ENCODE assay signal across 18 cellular contexts in genomic region chr1:41615981-41616380, GRCh38.
"Had no signal": no experiment of that assay in that cellular context is flagged by ENCODE, and none has a peak within 500 bp of the region (broad histone marks: within the 10 kb centered on the region; RNA-seq: fewer than 3 reads in every experiment).

No MANE protein-coding gene starts in this region.

- H3K36me3 ChIP-seq: colonic mucosa, left lung, pancreas, right atrium auricular region, spleen, tibial artery, WERI-Rb-1 had no signal

- DNase-seq: activated CD4-positive, alpha-beta memory T cell treated with anti-CD3 and anti-CD28 coated beads, Interleukin-2, amount 10 ng/mL, durations not matched to agents 7 days and 5 days; activated CD4-positive, CD25-positive, alpha-beta regulatory T cell treated with anti-CD3 and anti-CD28 coated beads, Interleukin-2, amount 50 U/mL, for 72 hours; activated naive CD4-positive, alpha-beta T cell treated with Interleukin-2 at 50 U/mL for 16 hours; amygdala; colonic mucosa; dorsolateral prefrontal cortex; left lung; pancreas; psoas muscle; spleen; stimulated activated CD4-positive, alpha-beta T cell treated with anti-CD3 and anti-CD28 coated beads, Interleukin-4, amount 100 ng/mL, for 1 hour; stimulated activated naive CD8-positive, alpha-beta T cell treated with anti-CD3 and anti-CD28 coated beads, Interleukin-15, amount 100 ng/mL, for 72 hours; tibial artery; WERI-Rb-1 had no signal

- H3K4me3 ChIP-seq: colonic mucosa, dorsolateral prefrontal cortex, left lung, lung, pancreas, psoas muscle, right atrium auricular region, spleen, tibial artery had no signal

- ATAC-seq: left lung; naive thymus-derived CD4-positive, alpha-beta T cell; pancreas; psoas muscle; stimulated activated naive CD8-positive, alpha-beta T cell treated with anti-CD3 and anti-CD28 coated beads, Interleukin-15, amount 100 ng/mL, for 72 hours had no signal

- H3K27me3 ChIP-seq: colonic mucosa, dorsolateral prefrontal cortex, left lung, pancreas, right atrium auricular region, spleen, tibial artery had no signal

- H3K27ac Mint-ChIP-seq: activated CD4-positive, alpha-beta memory T cell treated with anti-CD3 and anti-CD28 coated beads, Interleukin-2, amount 10 ng/mL, durations not matched to agents 7 days and 5 days had no signal

- H3K9me3 Mint-ChIP-seq: activated CD4-positive, alpha-beta memory T cell treated with anti-CD3 and anti-CD28 coated beads, Interleukin-2, amount 10 ng/mL, durations not matched to agents 7 days and 5 days; naive thymus-derived CD4-positive, alpha-beta T cell; stimulated activated naive CD8-positive, alpha-beta T cell treated with anti-CD3 and anti-CD28 coated beads, Interleukin-15, amount 100 ng/mL, for 72 hours had no signal

- H3K4me1 ChIP-seq: colonic mucosa had no signal

- H3K9me3 ChIP-seq: colonic mucosa, left lung, pancreas, psoas muscle, right atrium auricular region, spleen, tibial artery had no signal

- H3K27ac ChIP-seq: colonic mucosa, dorsolateral prefrontal cortex, epithelial cell of prostate, left lung, pancreas, psoas muscle, right atrium auricular region, spleen, tibial artery, WERI-Rb-1 had no signal

- H3K27me3 Mint-ChIP-seq: activated CD4-positive, alpha-beta memory T cell treated with anti-CD3 and anti-CD28 coated beads, Interleukin-2, amount 10 ng/mL, durations not matched to agents 7 days and 5 days; naive thymus-derived CD4-positive, alpha-beta T cell; stimulated activated naive CD8-positive, alpha-beta T cell treated with anti-CD3 and anti-CD28 coated beads, Interleukin-15, amount 100 ng/mL, for 72 hours had no signal

- H3K4me3 Mint-ChIP-seq: activated CD4-positive, alpha-beta memory T cell treated with anti-CD3 and anti-CD28 coated beads, Interleukin-2, amount 10 ng/mL, durations not matched to agents 7 days and 5 days; naive thymus-derived CD4-positive, alpha-beta T cell; stimulated activated naive CD8-positive, alpha-beta T cell treated with anti-CD3 and anti-CD28 coated beads, Interleukin-15, amount 100 ng/mL, for 72 hours had no signal
